8 cellular contexts compared by ENCODE assay signal in the genomic region with DNA sequence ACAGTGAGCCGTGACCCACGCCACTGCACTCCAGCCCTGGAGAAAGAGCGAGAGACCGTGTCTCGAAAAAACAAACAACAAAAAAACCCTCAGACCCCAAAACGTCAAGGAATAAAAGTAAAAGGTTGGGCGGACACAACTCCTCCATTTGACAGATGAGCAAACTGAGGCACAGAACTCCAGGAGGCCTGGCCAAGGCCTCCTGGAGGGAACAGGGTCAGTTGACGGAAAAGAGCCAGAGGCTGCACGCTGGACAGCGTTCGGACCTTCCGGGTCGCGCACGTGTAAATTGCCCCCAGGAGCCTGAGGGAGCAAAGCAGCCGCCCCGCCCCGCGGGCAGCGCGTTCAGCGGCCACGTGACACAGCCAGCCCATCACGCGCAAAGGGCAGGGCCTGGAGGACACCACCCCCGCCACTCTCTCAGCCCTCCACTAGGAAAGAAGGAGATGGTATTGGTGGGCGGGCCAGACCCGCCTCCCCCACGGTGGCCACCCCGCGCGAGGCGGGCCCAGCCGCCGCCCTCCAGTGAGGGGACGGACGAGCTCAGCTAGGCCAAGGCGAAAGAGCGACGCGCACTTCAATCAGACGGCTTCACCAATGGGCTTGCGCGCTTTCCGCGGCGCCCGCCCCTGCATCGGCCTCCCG.
DNase-seq lines count a peak whose midpoint lies in the region; ATAC-seq and TF ChIP-seq lines count a peak whose summit lies in the region.

No MANE protein-coding gene starts in this region.

- peak overlapping the region; percentile 77 for H3K4me3 Mint-ChIP-seq in activated naive CD8-positive, alpha-beta T cell treated with anti-CD3 and anti-CD28 coated beads for 36 hours
- H3K4me3 Mint-ChIP-seq in glutamatergic neuron (ENCODE audit: unreplicated experiment), result peak overlapping the region; percentile 87

- no peaks in the 10 kb centered on the region for H3K27me3 Mint-ChIP-seq in activated naive CD8-positive, alpha-beta T cell treated with anti-CD3 and anti-CD28 coated beads for 36 hours
- H3K27me3 Mint-ChIP-seq in glutamatergic neuron (ENCODE audit: unreplicated experiment), result peaks cover 7% of the 10 kb centered on the region

- peak overlapping the region; percentile 82 for H2AFZ ChIP-seq in osteoblast (ENCODE audit: low read length)

- peaks cover 24% of the 10 kb centered on the region for H3K36me3 Mint-ChIP-seq in activated naive CD8-positive, alpha-beta T cell treated with anti-CD3 and anti-CD28 coated beads for 36 hours
- H3K36me3 Mint-ChIP-seq in glutamatergic neuron (ENCODE audit: unreplicated experiment), result no peaks in the 10 kb centered on the region

- H3K9me3 Mint-ChIP-seq in activated naive CD8-positive, alpha-beta T cell treated with anti-CD3 and anti-CD28 coated beads for 36 hours, result no peaks in the 10 kb centered on the region
- H3K9me3 Mint-ChIP-seq in glutamatergic neuron (ENCODE audit: unreplicated experiment), result peaks cover 11% of the 10 kb centered on the region

- peak; percentile 91 for ATAC-seq in HG02642 (IDR thresholded peaks at IDR 0.05; ENCODE audit: poor library complexity, unreplicated experiment)
- peak; percentile 93 for ATAC-seq in thoracic aorta (ENCODE audit: insufficient number of reproducible peaks, low FRiP score, low read depth)

- H3K4me2 ChIP-seq in osteoblast (ENCODE audit: insufficient read depth, low read length), result peak overlapping the region; percentile 81

- H3K9me3 ChIP-seq in osteoblast (ENCODE audit: low read depth, low read length) (no peaks in the 10 kb centered on the region), thoracic aorta (no peaks in the 10 kb centered on the region)

- peaks cover 40% of the 10 kb centered on the region for H3K79me2 ChIP-seq in osteoblast (ENCODE audit: insufficient read depth, low read length)

- H3K4me3 ChIP-seq in osteoblast (ENCODE audit: insufficient read depth, low read length) (peak overlapping the region; percentile 92), thoracic aorta (peak overlapping the region; percentile 93)

- no peak for TF ChIP-seq CTCF in glutamatergic neuron (IDR thresholded peaks at IDR 0.05; ENCODE audit: partially characterized antibody, unreplicated experiment)
- no peak for TF ChIP-seq CTCF in osteoblast (IDR thresholded peaks at IDR 0.05; ENCODE audit: extremely low read depth, low read depth, low read length)
- TF ChIP-seq CTCF in thoracic aorta (IDR thresholded peaks at IDR 0.05), result no peak

- peaks cover 36% of the 10 kb centered on the region for H3K4me1 Mint-ChIP-seq in activated naive CD8-positive, alpha-beta T cell treated with anti-CD3 and anti-CD28 coated beads for 36 hours
- peaks cover 13% of the 10 kb centered on the region for H3K4me1 Mint-ChIP-seq in glutamatergic neuron (ENCODE audit: low read depth, unreplicated experiment)

- peak overlapping the region; percentile 93 for H3K27ac ChIP-seq in osteoblast (ENCODE audit: low read depth, low read length)
- peak overlapping the region; percentile 99 to 100 for H3K27ac ChIP-seq in thoracic aorta

- peak; percentile 98 for DNase-seq in GM04504 (ENCODE audit: low read depth)
- DNase-seq in NCI-H1105 (lab: John Stamatoyannopoulos, UW), result peak; percentile 94
- DNase-seq in SKM-1 (lab: John Stamatoyannopoulos, UW; ENCODE audit: unreplicated experiment), result peak; percentile 87
- peak; percentile 98 for DNase-seq in activated naive CD8-positive, alpha-beta T cell treated with anti-CD3 and anti-CD28 coated beads for 36 hours
- peak; percentile 95 for DNase-seq in glutamatergic neuron
- DNase-seq in osteoblast (ENCODE audit: insufficient read length, low spot score, missing footprints), result peak; percentile 99
- peak; percentile 91 for DNase-seq in thoracic aorta (ENCODE audit: low spot score)

- H3K36me3 ChIP-seq in osteoblast (ENCODE audit: insufficient read depth, low read length) (no peaks in the 10 kb centered on the region), thoracic aorta (no peaks in the 10 kb centered on the region)

- peaks cover 39% of the 10 kb centered on the region for H4K20me1 ChIP-seq in osteoblast (ENCODE audit: insufficient read depth, low read length)

- H3K27me3 ChIP-seq in osteoblast (ENCODE audit: insufficient read depth, low read length) (no peaks in the 10 kb centered on the region), thoracic aorta (replicated peaks; ENCODE audit: insufficient read depth) (no peaks in the 10 kb centered on the region)

- peak overlapping the region; percentile 94 for H3K27ac Mint-ChIP-seq in activated naive CD8-positive, alpha-beta T cell treated with anti-CD3 and anti-CD28 coated beads for 36 hours
- peak overlapping the region; percentile 79 for H3K27ac Mint-ChIP-seq in glutamatergic neuron (ENCODE audit: unreplicated experiment)

- peaks cover 25% of the 10 kb centered on the region for H3K4me1 ChIP-seq in osteoblast (ENCODE audit: insufficient read depth, low read length)
- peaks cover 21 to 32% of the 10 kb centered on the region in 2 donors for H3K4me1 ChIP-seq in thoracic aorta (ENCODE audit: control insufficient read depth in 1 of 2, low read depth in 2 of 2)

Comparison
In these comparisons a context has a peak if more than half of its experiments do, and no peak if none do; other contexts are left out.
1. Peak in every context shown above with its lines: DNase-seq, ATAC-seq, H3K4me3 ChIP-seq and H3K27ac ChIP-seq.